Comparison of ENCODE assay signal across 26 cellular contexts in the genomic region with DNA sequence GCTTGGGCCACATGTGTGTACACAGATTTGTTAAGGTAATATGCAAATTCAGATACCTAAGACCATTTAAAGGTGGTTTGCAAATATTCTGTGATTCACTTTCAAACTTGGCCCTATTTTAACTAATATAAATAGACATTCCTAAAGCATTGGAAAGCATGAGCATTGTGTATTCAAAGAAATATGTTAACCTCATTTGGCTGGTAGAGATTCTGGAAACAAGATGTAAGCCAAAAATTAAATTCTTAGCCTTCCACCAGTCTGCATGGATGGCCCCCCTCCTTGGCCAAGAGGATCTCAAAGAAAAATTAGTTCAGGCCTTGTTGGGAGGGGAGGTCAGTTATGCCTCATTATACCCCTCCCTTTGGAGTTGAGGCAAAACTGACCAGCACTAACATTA. TPM values are rescaled to one million over a fixed set of nuclear protein-coding genes. Genes with fewer than 3 reads are reported as not detected.
"Had no signal": no experiment of that assay in that cellular context is flagged by ENCODE, and none has a peak within 500 bp of the region (broad histone marks: within the 10 kb centered on the region; RNA-seq: fewer than 3 reads in every experiment).

No MANE protein-coding gene starts in this region.

- H3K27ac Mint-ChIP-seq: activated naive CD8-positive, alpha-beta T cell treated with anti-CD3 and anti-CD28 coated beads, Interleukin-2, amount 10 ng/mL, durations not matched to agents 7 days and 5 days; nephron progenitor cell; stimulated activated naive CD8-positive, alpha-beta T cell treated with anti-CD3 and anti-CD28 coated beads, Interleukin-15, Interleukin-2, amounts not matched to agents 100 ng/mL and 50 ng/mL, for 24 hours; T-helper 1 cell treated with Interleukin-12 subunit alpha and Interleukin-12 subunit beta and Interleukin-4 antibody, amounts not matched to agents 30 μg/mL and 1 μg/mL, for 36 hours had no signal

- H3K4me3 ChIP-seq: esophagus squamous epithelium, lower lobe of right lung, mucosa of descending colon, pancreas, tibial artery had no signal

- H3K27ac ChIP-seq: brain microvascular endothelial cell, esophagus squamous epithelium, lower lobe of right lung, pancreas had no signal

- H3K9me3 Mint-ChIP-seq: stimulated activated naive CD8-positive, alpha-beta T cell treated with anti-CD3 and anti-CD28 coated beads, Interleukin-15, Interleukin-2, amounts not matched to agents 100 ng/mL and 50 ng/mL, for 24 hours; T-helper 1 cell treated with Interleukin-12 subunit alpha and Interleukin-12 subunit beta and Interleukin-4 antibody, amounts not matched to agents 30 μg/mL and 1 μg/mL, for 36 hours had no signal

- H3K4me3 Mint-ChIP-seq: activated naive CD8-positive, alpha-beta T cell treated with anti-CD3 and anti-CD28 coated beads, Interleukin-2, amount 10 ng/mL, durations not matched to agents 7 days and 5 days; nephron progenitor cell; stimulated activated naive CD8-positive, alpha-beta T cell treated with anti-CD3 and anti-CD28 coated beads, Interleukin-15, Interleukin-2, amounts not matched to agents 100 ng/mL and 50 ng/mL, for 24 hours; T-helper 1 cell treated with Interleukin-12 subunit alpha and Interleukin-12 subunit beta and Interleukin-4 antibody, amounts not matched to agents 30 μg/mL and 1 μg/mL, for 36 hours had no signal

- H3K27me3 Mint-ChIP-seq: activated naive CD8-positive, alpha-beta T cell treated with anti-CD3 and anti-CD28 coated beads, Interleukin-2, amount 10 ng/mL, durations not matched to agents 7 days and 5 days; stimulated activated naive CD8-positive, alpha-beta T cell treated with anti-CD3 and anti-CD28 coated beads, Interleukin-15, Interleukin-2, amounts not matched to agents 100 ng/mL and 50 ng/mL, for 24 hours had no signal

- H3K36me3 ChIP-seq: brain microvascular endothelial cell, esophagus squamous epithelium, lower lobe of right lung, pancreas, tibial artery had no signal

- H3K9me3 ChIP-seq: esophagus squamous epithelium, lower lobe of right lung, mucosa of descending colon, pancreas, tibial artery had no signal

- H3K4me1 ChIP-seq: esophagus squamous epithelium, lower lobe of right lung, pancreas had no signal

- ATAC-seq: lower lobe of right lung, mucosa of descending colon, pancreas, right cardiac atrium had no signal

- H3K4me1 Mint-ChIP-seq: activated naive CD8-positive, alpha-beta T cell treated with anti-CD3 and anti-CD28 coated beads, Interleukin-2, amount 10 ng/mL, durations not matched to agents 7 days and 5 days; nephron progenitor cell had no signal

- H3K36me3 Mint-ChIP-seq: activated naive CD8-positive, alpha-beta T cell treated with anti-CD3 and anti-CD28 coated beads, Interleukin-2, amount 10 ng/mL, durations not matched to agents 7 days and 5 days had no signal

- DNase-seq: activated CD4-positive, alpha-beta T cell treated with anti-CD3 and anti-CD28 coated beads for 4 hours; activated CD4-positive, alpha-beta T cell treated with anti-CD3 and anti-CD28 coated beads, Interleukin-2, amount 50 U/mL, for 48 hours; activated CD4-positive, CD25-positive, alpha-beta regulatory T cell; activated naive CD4-positive, alpha-beta T cell treated with Interleukin-2 at 50 U/mL for 16 hours; activated naive CD8-positive, alpha-beta T cell treated with anti-CD3 and anti-CD28 coated beads, Interleukin-2, amount 10 ng/mL, durations not matched to agents 7 days and 5 days; activated T-cell treated with anti-CD3 and anti-CD28 coated beads, Interleukin-2, amount 50 U/mL, for 48 hours; amygdala; brain microvascular endothelial cell; central memory CD4-positive, alpha-beta T cell; esophagus squamous epithelium; foreskin melanocyte; lower lobe of right lung; mucosa of descending colon; nephron progenitor cell; pancreas; right cardiac atrium; stimulated activated CD4-positive, alpha-beta T cell treated with anti-CD3 and anti-CD28 coated beads, Interleukin-12 subunit alpha, Interleukin-12 subunit beta, amount 100 ng/mL, for 4 hours; stimulated activated CD4-positive, alpha-beta T cell treated with anti-CD3 and anti-CD28 coated beads, Interleukin-4, amount 100 ng/mL, for 4 hours; T1000; tibial artery had no signal

- H3K27me3 ChIP-seq: brain microvascular endothelial cell, esophagus squamous epithelium, pancreas, tibial artery had no signal

RNA-seq across cellular contexts. Expression of gene C6, which starts 38.7 kb away (rescaled TPM):
- total RNA-seq: activated CD8-positive, alpha-beta memory T cell treated with anti-CD3 and anti-CD28 coated beads for 36 hours; activated naive CD8-positive, alpha-beta T cell treated with anti-CD3 and anti-CD28 coated beads, Interleukin-2, amount 10 ng/mL, durations not matched to agents 7 days and 5 days; pulmonary artery endothelial cell; skeletal muscle tissue had no signal
- polyA plus RNA-seq: keratinocyte had no signal
